9 cellular contexts compared by ENCODE assay signal in the genomic region with DNA sequence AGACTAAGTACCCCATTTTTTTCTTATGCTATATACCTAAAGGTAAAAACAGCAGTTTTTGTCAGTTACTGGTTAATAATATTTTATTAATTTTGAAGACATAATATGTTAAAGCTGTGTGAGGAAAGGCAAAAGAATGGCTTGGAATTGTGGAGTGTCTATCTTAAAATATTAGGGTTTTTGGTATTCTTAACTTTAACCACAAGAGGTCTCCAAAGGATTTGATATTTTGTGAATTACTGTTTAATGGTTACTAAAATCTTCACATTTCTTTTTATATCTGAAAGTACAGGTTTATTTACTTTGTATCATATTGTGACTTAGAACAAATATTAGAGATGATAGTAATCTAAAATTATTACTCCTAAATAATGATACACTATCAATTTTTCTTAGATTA. TPM values are rescaled to one million over a fixed set of nuclear protein-coding genes. Genes with fewer than 3 reads are reported as not detected.
DNase-seq lines count a peak whose midpoint lies in the region; ATAC-seq and TF ChIP-seq lines count a peak whose summit lies in the region.
"Had no signal": no experiment of that assay in that cellular context is flagged by ENCODE, and none has a peak within 500 bp of the region (broad histone marks: within the 10 kb centered on the region; RNA-seq: fewer than 3 reads in every experiment).

No MANE protein-coding gene starts in this region.

- H3K36me3 ChIP-seq in fibroblast of lung (ENCODE audit: control insufficient read depth, insufficient read depth, low read length) (no peaks in the 10 kb centered on the region), gastroesophageal sphincter (peaks cover 0 to 3% of the 10 kb centered on the region in 2 donors)

- no peak for TF ChIP-seq EP300 in gastroesophageal sphincter (IDR thresholded peaks at IDR 0.05)

- H4K20me1 ChIP-seq in fibroblast of lung (ENCODE audit: control insufficient read depth, extremely low read depth, insufficient read depth, low read length): no peaks in the 10 kb centered on the region

- H3K27me3 ChIP-seq in fibroblast of lung (ENCODE audit: control insufficient read depth, insufficient read depth, low read length): no peaks in the 10 kb centered on the region
- no peaks in the 10 kb centered on the region for H3K27me3 ChIP-seq in gastroesophageal sphincter

- H2AFZ ChIP-seq in fibroblast of lung (ENCODE audit: low read length): no peak overlapping the region

- H3K4me1 ChIP-seq in fibroblast of lung (ENCODE audit: control insufficient read depth, extremely low read depth, insufficient read depth, low read length) (no peaks in the 10 kb centered on the region), gastroesophageal sphincter (no peaks in the 10 kb centered on the region)

- H3K27ac ChIP-seq in fibroblast of lung (ENCODE audit: insufficient read depth, low read length): no peak overlapping the region
- no peak overlapping the region for H3K27ac ChIP-seq in gastroesophageal sphincter

- no peak overlapping the region for H3K9ac ChIP-seq in fibroblast of lung (ENCODE audit: insufficient read depth, low read length)

- no peak overlapping the region for H3K4me3 ChIP-seq in fibroblast of lung (replicated peaks in 1 of 4; ENCODE audit: control extremely low read depth in 1 of 4, insufficient read depth in 1 of 4, low read depth in 3 of 4, low read length in 4 of 4)
- H3K4me3 ChIP-seq in gastroesophageal sphincter: no peak overlapping the region

- peak in 1 of 2 donors; percentile 26 for TF ChIP-seq CTCF in fibroblast of lung (conservative IDR thresholded peaks at IDR 0.05 in 1 of 2, IDR thresholded peaks at IDR 0.05 in 1 of 2; ENCODE audit: low read depth in 1 of 2, low read length in 2 of 2)
- TF ChIP-seq CTCF in gastroesophageal sphincter (IDR thresholded peaks at IDR 0.05): no peak

- H3K79me2 ChIP-seq in fibroblast of lung (ENCODE audit: control insufficient read depth, insufficient read depth, low read length): no peaks in the 10 kb centered on the region

- H3K4me2 ChIP-seq in fibroblast of lung (ENCODE audit: extremely low read depth, insufficient read depth, low read length): no peak overlapping the region

- DNase-seq in NCI-H748 (lab: John Stamatoyannopoulos, UW; ENCODE audit: unreplicated experiment) (peak; percentile 21), NCI-H748 treated with DMSO at 0.1 percent for 48 hours (lab: John Stamatoyannopoulos, UW) (no peak), OCI-M1 (lab: John Stamatoyannopoulos, UW) (peak; percentile 59), fibroblast of lung (ENCODE audit: low read depth in 2 of 2) (peak; percentile 13 to 52), superior temporal gyrus (ENCODE audit: extremely low spot score) (peak; percentile 72), 8988T (no peak), T-helper 9 cell (no peak)

- no peak for TF ChIP-seq POLR2A in gastroesophageal sphincter (IDR thresholded peaks at IDR 0.05)

- no peak for ATAC-seq in gastroesophageal sphincter
- ATAC-seq: activated CD4-positive, CD25-positive, alpha-beta regulatory T cell treated with anti-CD3 and anti-CD28 coated beads, Interleukin-2, amount 50 U/mL, for 24 hours had no signal

- H3K9me3 ChIP-seq in fibroblast of lung (ENCODE audit: control insufficient read depth, insufficient read depth, low read depth, low read length) (no peaks in the 10 kb centered on the region), gastroesophageal sphincter (no peaks in the 10 kb centered on the region)

RNA-seq across cellular contexts. Expression of a gene that starts 32.0 kb away (rescaled TPM):
- total RNA-seq in fibroblast of lung: 4.4 and 9.7 TPM in 2 replicates
- 22.2 and 55.3 TPM in 2 replicates for polyA plus RNA-seq in fibroblast of lung
- 16.1 and 36.0 TPM in 2 replicates for polyA plus RNA-seq in fibroblast of lung (2012)
- 3.1 and 9.2 TPM in 2 replicates for polyA minus RNA-seq in fibroblast of lung (ENCODE audit: low replicate concordance)
- total RNA-seq in gastroesophageal sphincter: 10 to 100 TPM in 1 of 4 donors, 1 to 10 TPM in 3; 4.3 to 14.8 (median 8.6) TPM

RNA-seq across cellular contexts. Expression of a gene that starts 32.3 kb away (rescaled TPM):
- total RNA-seq in fibroblast of lung: 12.1 and 14.4 TPM in 2 replicates
- polyA plus RNA-seq in fibroblast of lung: 9.1 and 9.3 TPM in 2 replicates
- 6.7 and 6.8 TPM in 2 replicates for polyA plus RNA-seq in fibroblast of lung (2012)
- polyA minus RNA-seq in fibroblast of lung (ENCODE audit: low replicate concordance): 0.82 and 2.5 TPM in 2 replicates
- 10 to 100 TPM; 10.7 to 14.0 (median 12.0) TPM for total RNA-seq in gastroesophageal sphincter

Comparison
In these comparisons a context has a peak if more than half of its experiments do, and no peak if none do; other contexts are left out.
1. DNase-seq: peak in NCI-H748 (single experiment), OCI-M1 (single experiment), fibroblast of lung (2 of 2) and superior temporal gyrus (single experiment); none in NCI-H748 treated with DMSO at 0.1 percent for 48 hours (single experiment), 8988T (single experiment) and T-helper 9 cell (single experiment).